ENCODE assay signal across 13 cellular contexts in genomic region chr5:66247176-66247960, GRCh38.
DNase-seq lines count a peak whose midpoint lies in the region; ATAC-seq, FAIRE-seq and TF ChIP-seq lines count a peak whose summit lies in the region.
"Had no signal": no experiment of that assay in that cellular context is flagged by ENCODE, and none has a peak within 500 bp of the region (broad histone marks: within the 10 kb centered on the region; RNA-seq: fewer than 3 reads in every experiment).

No MANE protein-coding gene starts in this region.

- peak; percentile 79 for FAIRE-seq in keratinocyte (lab: Jason Lieb, UNC)
- FAIRE-seq: GM12878 had no signal

- H3K18ac ChIP-seq in IMR-90 (ENCODE audit: low read depth, low read length), result peak overlapping the region; percentile 51; the same call in 1 of the 2 replicates

- peak overlapping the region; percentile 36 for H2BK5ac ChIP-seq in IMR-90 (ENCODE audit: low read depth, low read length, poor library complexity, severe bottlenecking)

- intact Hi-C loops in IMR-90 (cut with micrococcal nuclease), result no loop called here

- no peaks in the 10 kb centered on the region for H3K79me2 ChIP-seq in keratinocyte (ENCODE audit: control insufficient read depth, insufficient read depth, low read length)

- peaks cover 3% of the 10 kb centered on the region; the same call in 1 of the 2 replicates for H3K27me3 ChIP-seq in IMR-90 (ENCODE audit: control insufficient read depth, insufficient read depth, low read length)
- no peaks in the 10 kb centered on the region for H3K27me3 ChIP-seq in keratinocyte (ENCODE audit: control insufficient read depth, extremely low read depth, insufficient read depth, low read length)

- CTCF ChIA-PET in IMR-90 (lab: Yijun Ruan, JAX), result no interaction called here

- H2AK5ac ChIP-seq in IMR-90 (ENCODE audit: low read depth, low read length), result peak overlapping the region; percentile 4; the same call in 1 of the 2 replicates

- H3K56ac ChIP-seq in IMR-90 (ENCODE audit: extremely low read depth, insufficient read depth, low read length), result no peak overlapping the region

- H3K4ac ChIP-seq in IMR-90 (ENCODE audit: low read depth, low read length), result peak overlapping the region; percentile 14; the same call in 1 of the 2 replicates

- H2AFZ ChIP-seq in IMR-90 (replicated peaks; ENCODE audit: low read length, poor library complexity) (no peak overlapping the region), keratinocyte (ENCODE audit: control insufficient read depth, low read length) (no peak overlapping the region)

- 0 out of 2 replicates have a peak overlapping the region, but pooled peaks have one; percentile 51 for H3K14ac ChIP-seq in IMR-90 (replicated peaks; ENCODE audit: low read depth, low read length)

- H4K91ac ChIP-seq in IMR-90 (ENCODE audit: insufficient read depth, low read depth, low read length), result no peak overlapping the region

- H3K4me2 ChIP-seq in IMR-90 (ENCODE audit: low read depth, low read length) (peak overlapping the region; percentile 73; the same call in 1 of the 2 replicates), keratinocyte (ENCODE audit: control insufficient read depth, extremely low read depth, insufficient read depth, low read depth, low read length) (peak overlapping the region; percentile 58)

- no CpG with 5 or more reads among the region's 4 CpGs for WGBS in IMR-90 (ENCODE audit: extremely low coverage in 2 of 2, insufficient read length in 1 of 2), 2 experiments

- no peak overlapping the region for H3K9ac ChIP-seq in IMR-90 (ENCODE audit: low read depth, low read length)
- H3K9ac ChIP-seq in keratinocyte (ENCODE audit: control insufficient read depth, extremely low read depth, insufficient read depth, low read length), result no peak overlapping the region

- TF ChIP-seq RAD21 in IMR-90 (IDR thresholded peaks at IDR 0.05; ENCODE audit: low read length), result no peak

- H2AK9ac ChIP-seq in IMR-90 (replicated peaks; ENCODE audit: low read depth, low read length, poor library complexity), result no peak overlapping the region

- peak; percentile 86 for DNase-seq in AG10803 (ENCODE audit: low read depth)
- peak; percentile 85 for DNase-seq in IMR-90
- peak; percentile 11 for DNase-seq in astrocyte of the cerebellum (ENCODE audit: low read depth)
- DNase-seq in keratinocyte (ENCODE audit: low read depth, low spot score), result no peak
- no peak for DNase-seq in activated naive CD4-positive, alpha-beta T cell treated with Interleukin-2 at 50 U/mL for 16 hours
- no peak for DNase-seq in activated CD4-positive, alpha-beta T cell treated with anti-CD3 and anti-CD28 coated beads for 1 hour
- no peak for DNase-seq in islet precursor cell
- no peak for DNase-seq in DMS153 (lab: John Stamatoyannopoulos, UW)
- DNase-seq: CD8-positive, alpha-beta memory T cell; hippocampal formation; midbrain had no signal

- POLR2A ChIA-PET in IMR-90 (lab: Charles Lee; ENCODE audit: unreplicated experiment), result no interaction called here

- H2BK120ac ChIP-seq in IMR-90 (ENCODE audit: low read depth, low read length), result no peak overlapping the region

- H4K8ac ChIP-seq in IMR-90 (ENCODE audit: low read depth in 2 of 2, low read length in 2 of 2), result no peak overlapping the region

- H3K27ac ChIP-seq in IMR-90 (ENCODE audit: insufficient read depth, low read length) (no peak overlapping the region), keratinocyte (ENCODE audit: control insufficient read depth, insufficient read depth, low read length) (no peak overlapping the region)

- H3K9me1 ChIP-seq in IMR-90 (ENCODE audit: insufficient read depth, low read length) (no peaks in the 10 kb centered on the region; the same call in 1 of the 2 replicates), keratinocyte (ENCODE audit: control insufficient read depth, extremely low read depth, insufficient read depth, low read length) (no peaks in the 10 kb centered on the region)

- ATAC-seq in IMR-90 (ENCODE audit: low read depth), result peak; percentile 87
- ATAC-seq: GM12878, WTC11 had no signal

- H3K23ac ChIP-seq in IMR-90 (ENCODE audit: low read depth, low read length), result no peak overlapping the region

- no peaks in the 10 kb centered on the region for H3K79me1 ChIP-seq in IMR-90 (ENCODE audit: low read depth in 1 of 2, low read length in 2 of 2)

- H3K4me1 ChIP-seq in IMR-90 (ENCODE audit: control insufficient read depth, insufficient read depth, low read length) (peaks cover 6% of the 10 kb centered on the region), keratinocyte (ENCODE audit: control insufficient read depth, extremely low read depth, insufficient read depth, low read length) (peaks cover 16% of the 10 kb centered on the region)

- TF ChIP-seq POLR2A in IMR-90 (IDR thresholded peaks at IDR 0.05; ENCODE audit: low read depth, low read length), result no peak

- no peak overlapping the region for H4K5ac ChIP-seq in IMR-90 (ENCODE audit: low read depth, low read length)

- H3K9me3 ChIP-seq in IMR-90 (ENCODE audit: control insufficient read depth, insufficient read depth, low read length) (no peaks in the 10 kb centered on the region), keratinocyte (ENCODE audit: control insufficient read depth, low read depth, low read length) (no peaks in the 10 kb centered on the region)

- no peaks in the 10 kb centered on the region for H3K36me3 ChIP-seq in IMR-90 (ENCODE audit: control insufficient read depth, insufficient read depth, low read length)
- no peaks in the 10 kb centered on the region for H3K36me3 ChIP-seq in keratinocyte (ENCODE audit: control insufficient read depth in 2 of 2, extremely low read depth in 1 of 2, insufficient read depth in 2 of 2, low read length in 2 of 2)

- 0 out of 3 replicates have a peak overlapping the region, but pooled peaks have one; percentile 27 for H2BK15ac ChIP-seq in IMR-90 (ENCODE audit: low read depth, low read length)

- H3K4me3 ChIP-seq in AG10803 (ENCODE audit: low read length) (no peak overlapping the region), IMR-90 (ENCODE audit: insufficient read depth, low read depth, low read length) (no peak overlapping the region), astrocyte of the cerebellum (ENCODE audit: low read depth, low read length) (no peak overlapping the region), keratinocyte (ENCODE audit: control insufficient read depth in 2 of 3, extremely low read depth in 1 of 3, insufficient read depth in 2 of 3, low read depth in 1 of 3, low read length in 3 of 3) (no peak overlapping the region)
- H3K4me3 ChIP-seq: GM12878 had no signal

- in situ Hi-C loops in IMR-90 (cut with MboI; ENCODE audit: low sequenced_read_pairs), result no loop called here
- in situ Hi-C loops in astrocyte of the cerebellum (cut with HindIII; ENCODE audit: low sequenced_read_pairs), result no loop called here

- dilution Hi-C loops in IMR-90 (cut with HindIII; ENCODE audit: low sequenced_read_pairs, unreplicated experiment), result no loop called here
- dilution Hi-C loops in keratinocyte (cut with MboI; ENCODE audit: extremely low pct_ligation_motif_present, low sequenced_read_pairs), result no loop called here

- H4K20me1 ChIP-seq in IMR-90 (ENCODE audit: insufficient read depth, low read length), result no peaks in the 10 kb centered on the region
- H4K20me1 ChIP-seq in keratinocyte (ENCODE audit: control insufficient read depth, extremely low read depth, insufficient read depth, low read length), result no peaks in the 10 kb centered on the region

- no TSS peak for BruUV-seq in IMR-90 (replicated peaks; lab: Mats Ljungman, UMichigan)

- TF ChIP-seq CTCF in AG10803 (conservative IDR thresholded peaks at IDR 0.05; ENCODE audit: low read length) (no peak), IMR-90 (conservative IDR thresholded peaks at IDR 0.05; ENCODE audit: low read depth, low read length) (no peak), astrocyte of the cerebellum (IDR thresholded peaks at IDR 0.05; ENCODE audit: low read depth, low read length, missing control alignments) (no peak), keratinocyte (optimal IDR thresholded peaks at IDR 0.05 in 1 of 3, IDR thresholded peaks at IDR 0.05 in 1 of 3, conservative IDR thresholded peaks at IDR 0.05 in 1 of 3; ENCODE audit: extremely low read depth in 1 of 3, insufficient read depth in 2 of 3, low read length in 3 of 3) (no peak)

- H2BK20ac ChIP-seq in IMR-90 (ENCODE audit: low read depth, low read length), result peak overlapping the region; percentile 22; the same call in 1 of the 2 replicates

TF ChIP-seq in IMR-90, 13 proteins besides CTCF, POLR2A, EP300 and RAD21:
- no peak for TF ChIP-seq SMC3 (IDR thresholded peaks at IDR 0.05; ENCODE audit: low read depth, low read length)
- peak; percentile 55; the same call in 1 of the 2 replicates for TF ChIP-seq BHLHE40 (IDR thresholded peaks at IDR 0.05; ENCODE audit: low read depth, low read length)
- peak; percentile 85 for TF ChIP-seq FOS (IDR thresholded peaks at IDR 0.05; ENCODE audit: low read depth, low read length)
- peak; percentile 97 for TF ChIP-seq CEBPB (IDR thresholded peaks at IDR 0.05; ENCODE audit: low read depth, low read length)

Comparison
In these comparisons a context has a peak if more than half of its experiments do, and no peak if none do; other contexts are left out.
1. DNase-seq: peak in AG10803 (single experiment), IMR-90 (single experiment) and astrocyte of the cerebellum (single experiment); none in keratinocyte (single experiment), activated naive CD4-positive, alpha-beta T cell treated with Interleukin-2 at 50 U/mL for 16 hours (single experiment), activated CD4-positive, alpha-beta T cell treated with anti-CD3 and anti-CD28 coated beads for 1 hour (single experiment), islet precursor cell (single experiment) and DMS153 (single experiment).